In genomic region chr3:139523166-139523565, GRCh38 we compare ENCODE assay signal across 23 cellular contexts. TPM values are rescaled to one million over a fixed set of nuclear protein-coding genes. Genes with fewer than 3 reads are reported as not detected.
A peak's percentile ranks its signal among the peaks of the same experiment; 100 is the strongest.
DNase-seq lines count a peak whose midpoint lies in the region; ATAC-seq, FAIRE-seq and TF ChIP-seq lines count a peak whose summit lies in the region.
"Had no signal": no experiment of that assay in that cellular context is flagged by ENCODE, and none has a peak within 500 bp of the region (broad histone marks: within the 10 kb centered on the region; RNA-seq: fewer than 3 reads in every experiment).

No MANE protein-coding gene starts in this region.

- H2AK5ac ChIP-seq in H1 (ENCODE audit: low read depth, low read length), result peak overlapping the region; percentile 61; the same call in 1 of the 2 replicates
- peak overlapping the region; percentile 10 for H2AK5ac ChIP-seq in mesendoderm (ENCODE audit: low read length)

- H2AFZ ChIP-seq in H1 (ENCODE audit: low read length), result no peak overlapping the region

- H3K23ac ChIP-seq in H1 (ENCODE audit: insufficient read length), result no peak overlapping the region
- H3K23ac ChIP-seq in mesendoderm (ENCODE audit: low read length), result no peak overlapping the region

- no peak overlapping the region for H2BK120ac ChIP-seq in H1 (replicated peaks; ENCODE audit: low read depth, low read length)
- H2BK120ac ChIP-seq in mesendoderm (ENCODE audit: low read depth, low read length), result no peak overlapping the region

- H3K27ac ChIP-seq in WERI-Rb-1 (peak overlapping the region; percentile 84), H1 (ENCODE audit: low read depth, low read length) (no peak overlapping the region), mesendoderm (ENCODE audit: low read depth, low read length) (no peak overlapping the region)
- H3K27ac ChIP-seq: A549; BLaER1 treated with 17β-estradiol and CSF1 and Interleukin-3, amounts not matched to agents 10 nM and 100 nM had no signal

- H4K20me1 ChIP-seq in H1 (replicated peaks in 1 of 2; ENCODE audit: control insufficient read depth in 1 of 2, insufficient read depth in 2 of 2, low read length in 2 of 2), result no peaks in the 10 kb centered on the region
- H4K20me1 ChIP-seq: BLaER1 treated with 17β-estradiol and CSF1 and Interleukin-3, amounts not matched to agents 10 nM and 100 nM had no signal

- no peak for DNase-seq in WERI-Rb-1
- peak in 1 of 2 experiments; percentile 28 for DNase-seq in H1 (ENCODE audit: low read depth in 1 of 2, low spot score in 2 of 2)
- DNase-seq in mesendoderm, result no peak
- no peak for DNase-seq in NCI-H526 treated with DMSO at 0.1 percent for 48 hours (lab: John Stamatoyannopoulos, UW)
- DNase-seq in mesenteric fat pad (ENCODE audit: low spot score), result no peak
- no peak for DNase-seq in stimulated activated CD4-positive, alpha-beta T cell treated with anti-CD3 and anti-CD28 coated beads, Interleukin-2, amount 100 ng/mL, for 24 hours
- DNase-seq in mucosa of descending colon, result no peak
- DNase-seq: 8988T; ACHN; BE2C; CD4-positive, alpha-beta T cell; CD8-positive, alpha-beta memory T cell; DMS53; DMS79 treated with DMSO at 0.1 percent for 48 hours; GF-D8; GOT3 had no signal

- H3K4me1 ChIP-seq in H1 (replicated peaks in 1 of 4; ENCODE audit: control insufficient read depth in 3 of 4, insufficient read depth in 4 of 4, low read length in 3 of 4), result peaks cover 0 to 9% (median 6%) of the 10 kb centered on the region in 4 experiments; a peak in 4 of 7 replicates
- peaks cover 14% of the 10 kb centered on the region for H3K4me1 ChIP-seq in mesendoderm (ENCODE audit: control insufficient read depth, low read depth, low read length)
- H3K4me1 ChIP-seq in mucosa of descending colon (ENCODE audit: low read depth), result no peaks in the 10 kb centered on the region
- H3K4me1 ChIP-seq: A549 had no signal

- no peaks in the 10 kb centered on the region for H3K79me1 ChIP-seq in H1 (ENCODE audit: low read depth, low read length)
- H3K79me1 ChIP-seq in mesendoderm (ENCODE audit: low read length), result no peaks in the 10 kb centered on the region

- H3K18ac ChIP-seq in H1 (ENCODE audit: extremely low read depth, low read length) (peak overlapping the region; percentile 16; the same call in 1 of the 2 replicates), mesendoderm (ENCODE audit: low read length) (no peak overlapping the region)

- FAIRE-seq in H1 (lab: Jason Lieb, UNC), result no peak
- FAIRE-seq: A549, GM12891 had no signal

- H3K36me3 ChIP-seq in WERI-Rb-1 (no peaks in the 10 kb centered on the region), H1 (ENCODE audit: control insufficient read depth in 2 of 4, insufficient read depth in 4 of 4, low read length in 3 of 4) (no peaks in the 10 kb centered on the region), mesendoderm (ENCODE audit: control insufficient read depth, insufficient read depth, low read length) (no peaks in the 10 kb centered on the region), mucosa of descending colon (ENCODE audit: low read depth) (no peaks in the 10 kb centered on the region)
- H3K36me3 ChIP-seq: BLaER1 treated with 17β-estradiol and CSF1 and Interleukin-3, amounts not matched to agents 10 nM and 100 nM had no signal

- H3K79me2 ChIP-seq in H1 (ENCODE audit: control insufficient read depth in 1 of 2, insufficient read depth in 2 of 2, low read length in 2 of 2) (no peaks in the 10 kb centered on the region), mesendoderm (ENCODE audit: control insufficient read depth, insufficient read depth, low read length) (no peaks in the 10 kb centered on the region)

- H3K9ac ChIP-seq in H1 (replicated peaks in 1 of 4; ENCODE audit: extremely low read depth in 1 of 4, low read depth in 3 of 4, low read length in 3 of 4) (no peak overlapping the region), mesendoderm (ENCODE audit: low read length) (no peak overlapping the region)
- H3K9ac ChIP-seq: BLaER1 treated with 17β-estradiol and CSF1 and Interleukin-3, amounts not matched to agents 10 nM and 100 nM had no signal

- intact Hi-C loops in mucosa of descending colon (cut with DNase I, micrococcal nuclease), result no loop called here

- no peak for TF ChIP-seq RAD21 in H1 (IDR thresholded peaks at IDR 0.05 in 1 of 2, conservative IDR thresholded peaks at IDR 0.05 in 1 of 2; ENCODE audit: low read depth in 2 of 2, low read length in 2 of 2)

- H3K9me3 ChIP-seq in WERI-Rb-1 (ENCODE audit: severe bottlenecking) (no peaks in the 10 kb centered on the region), H1 (ENCODE audit: insufficient read depth in 2 of 2, low read depth in 1 of 2, low read length in 1 of 2) (no peaks in the 10 kb centered on the region), mucosa of descending colon (no peaks in the 10 kb centered on the region)
- H3K9me3 ChIP-seq: A549, BE2C had no signal

- CTCF ChIA-PET in H1 (lab: Charles Lee; ENCODE audit: partially characterized antibody), result interaction anchor here (0.7 to 8.5 kb wide), 14 partner anchors 9 to 152 kb away, joined by 3 to 95 read pairs (median 6); partner anchors contain the start of gene RBP1

- H3K56ac ChIP-seq in H1 (replicated peaks; ENCODE audit: insufficient read length, low read depth, low read length), result no peak overlapping the region
- no peak overlapping the region for H3K56ac ChIP-seq in mesendoderm (ENCODE audit: low read length)

- H2BK5ac ChIP-seq in H1 (ENCODE audit: low read depth, low read length) (no peak overlapping the region), mesendoderm (ENCODE audit: low read length) (no peak overlapping the region)

- H4K8ac ChIP-seq in H1 (ENCODE audit: extremely low read depth, insufficient read depth, low read length) (no peak overlapping the region), mesendoderm (ENCODE audit: low read depth, low read length) (no peak overlapping the region)

- no peaks in the 10 kb centered on the region for H3K23me2 ChIP-seq in H1 (ENCODE audit: low read depth, low read length)

- H3K14ac ChIP-seq in H1 (ENCODE audit: insufficient read length), result no peak overlapping the region

- H4K5ac ChIP-seq in H1 (ENCODE audit: insufficient read length, low read depth, low read length) (no peak overlapping the region), mesendoderm (ENCODE audit: low read length) (no peak overlapping the region)

- no peak overlapping the region; the same call in 1 of the 2 replicates for H2BK15ac ChIP-seq in H1 (ENCODE audit: low read length)
- H2BK15ac ChIP-seq in mesendoderm (replicated peaks; ENCODE audit: low read depth), result no peak overlapping the region

- no peak for TF ChIP-seq POLR2A in H1 (IDR thresholded peaks at IDR 0.05; ENCODE audit: control extremely low read depth in 1 of 2, low read depth in 2 of 2, low read length in 2 of 2)

- POLR2A ChIA-PET in H1 (lab: Charles Lee; ENCODE audit: partially characterized antibody), result interaction anchor here (1.2 to 1.8 kb wide), 3 partner anchors 10 to 37 kb away, joined by 3 to 8 read pairs (median 5); partner anchors contain the start of gene RBP1

- H3K4ac ChIP-seq in H1 (replicated peaks; ENCODE audit: insufficient read length, low read depth, low read length) (no peak overlapping the region), mesendoderm (ENCODE audit: low read depth, low read length) (no peak overlapping the region)

- H3K4me3 ChIP-seq in WERI-Rb-1 (ENCODE audit: low read depth, low read length) (no peak overlapping the region), H1 (ENCODE audit: extremely low read depth in 1 of 4, insufficient read depth in 2 of 4, low read depth in 3 of 4, low read length in 4 of 4) (no peak overlapping the region), mesendoderm (ENCODE audit: low read length) (no peak overlapping the region), mucosa of descending colon (no peak overlapping the region)
- H3K4me3 ChIP-seq: A549; BLaER1 treated with 17β-estradiol and CSF1 and Interleukin-3, amounts not matched to agents 10 nM and 100 nM had no signal

- H3K27me3 ChIP-seq in WERI-Rb-1 (ENCODE audit: insufficient read depth, low read depth, severe bottlenecking), result no peaks in the 10 kb centered on the region
- peaks cover 0 to 4% (median 0%) of the 10 kb centered on the region in 4 experiments; a peak in 3 of 7 replicates for H3K27me3 ChIP-seq in H1 (replicated peaks in 1 of 4; ENCODE audit: control insufficient read depth in 3 of 4, extremely low read depth in 1 of 4, insufficient read depth in 3 of 4, low read length in 3 of 4)
- no peaks in the 10 kb centered on the region for H3K27me3 ChIP-seq in mesendoderm (ENCODE audit: insufficient read depth, low read length, poor library complexity)
- H3K27me3 ChIP-seq: BE2C had no signal

- TF ChIP-seq CTCF in WERI-Rb-1 (IDR thresholded peaks at IDR 0.05; ENCODE audit: low read depth, low read length), result no peak
- TF ChIP-seq CTCF in H1 (IDR thresholded peaks at IDR 0.05; ENCODE audit: control extremely low read depth in 1 of 3, insufficient read depth in 1 of 3, low read depth in 1 of 3, low read length in 3 of 3), result no peak
- no peak for TF ChIP-seq CTCF in mucosa of descending colon (IDR thresholded peaks at IDR 0.05)

- H3K4me2 ChIP-seq in H1 (ENCODE audit: insufficient read depth in 1 of 2, low read depth in 2 of 2, low read length in 2 of 2) (no peak overlapping the region), mesendoderm (ENCODE audit: low read length) (no peak overlapping the region)
- H3K4me2 ChIP-seq: A549 had no signal

- peak overlapping the region; percentile 62; the same call in 1 of the 2 replicates for H2BK12ac ChIP-seq in H1 (ENCODE audit: low read depth, low read length)

- WGBS in H1 (ENCODE audit: extremely low coverage in 1 of 2, insufficient coverage in 1 of 2, insufficient read length in 1 of 2, insufficient replicate concordance in 2 of 2, low coverage in 1 of 2, low lambda C conversion rate in 2 of 2, missing lambda C conversion rate in 1 of 2), 2 experiments, result 82% methylated on average over 5 of the region's 5 CpGs; no CpG with 5 or more reads in 1 of the 2 experiments
- no CpG with 5 or more reads among the region's 5 CpGs for WGBS in mesendoderm (ENCODE audit: extremely low coverage, insufficient coverage, low lambda C conversion rate)

- TF ChIP-seq EP300 in H1 (IDR thresholded peaks at IDR 0.05; ENCODE audit: borderline replicate concordance in 1 of 2, low read depth in 2 of 2, low read length in 2 of 2), result no peak

- ATAC-seq in mucosa of descending colon, result no peak
- ATAC-seq: A549 had no signal

- no peak overlapping the region for H4K91ac ChIP-seq in H1 (replicated peaks; ENCODE audit: insufficient read length, low read length)

- 0 out of 2 replicates have a peak overlapping the region, but pooled peaks have one; percentile 68 for H2BK20ac ChIP-seq in H1 (ENCODE audit: low read length)

RNA-seq across cellular contexts. Expression of gene RBP1, which starts 16.4 kb away (rescaled TPM):
- 47.8 and 56.6 TPM in 2 replicates for total RNA-seq in H1 (2021; fragmentation: NEBNext Ultra II Directional; extraction: Animal tissue kit (Norgen Biotek cat#: 25700))
- polyA plus RNA-seq in H1 (2011; rRNA removed), result 54.5 and 79.4 TPM in 2 replicates
- polyA plus RNA-seq in H1 (2011; cell fraction: cytosol; rRNA removed), result 84.5 TPM
- 34.5 TPM for polyA plus RNA-seq in H1 (2011; cell fraction: nucleus; rRNA removed)
- polyA plus RNA-seq in H1 (2012, experiment 1 of 2), result 57.6 to 87.8 TPM (median 79.2 TPM) in 4 replicates
- 41.5 TPM for polyA plus RNA-seq in H1 (2012, experiment 2 of 2)
- polyA plus RNA-seq in H1 (2013, experiment 1 of 2), result 44.4 TPM
- 47.2 TPM for polyA plus RNA-seq in H1 (2013, experiment 2 of 2)
- polyA minus RNA-seq in H1 (2011; rRNA and poly(A)+ RNA removed), result 24.6 and 35.3 TPM in 2 replicates
- polyA minus RNA-seq in H1 (2011; cell fraction: cytosol; rRNA and poly(A)+ RNA removed), result 8.4 TPM
- 14.8 TPM for polyA minus RNA-seq in H1 (2011; cell fraction: nucleus; rRNA and poly(A)+ RNA removed)
- 62.3 TPM for polyA plus RNA-seq in mesendoderm (2013, experiment 1 of 2)
- polyA plus RNA-seq in mesendoderm (2013, experiment 2 of 2), result 63.4 TPM
- 11.9 TPM for total RNA-seq in mesenteric fat pad
- 10 to 100 TPM in 1 of 3 donors, 1 to 10 TPM in 2; 4.6 to 15.3 (median 5.0) TPM for total RNA-seq in mucosa of descending colon
- total RNA-seq: CD4-positive, alpha-beta T cell; CD8-positive, alpha-beta memory T cell; G401 had no signal
- polyA plus RNA-seq: CD14-positive monocyte; CD8-positive, alpha-beta memory T cell had no signal

RNA-seq across cellular contexts. Expression of gene RBP2, which starts 46.9 kb away (rescaled TPM):
- total RNA-seq in H1 (2021; fragmentation: NEBNext Ultra II Directional; extraction: Animal tissue kit (Norgen Biotek cat#: 25700)), result not detected in 2 replicates
- polyA plus RNA-seq in H1 (2011; rRNA removed), result not detected in 2 replicates
- not detected for polyA plus RNA-seq in H1 (2011; cell fraction: cytosol; rRNA removed)
- polyA plus RNA-seq in H1 (2011; cell fraction: nucleus; rRNA removed), result not detected
- polyA plus RNA-seq in H1 (2012, experiment 1 of 2), result 0.27 TPM in 1 of 4 replicates, not detected in the others
- not detected for polyA plus RNA-seq in H1 (2012, experiment 2 of 2)
- not detected for polyA plus RNA-seq in H1 (2013, experiment 1 of 2)
- polyA plus RNA-seq in H1 (2013, experiment 2 of 2), result not detected
- polyA minus RNA-seq in H1 (2011; rRNA and poly(A)+ RNA removed), result not detected in 2 replicates
- polyA minus RNA-seq in H1 (2011; cell fraction: cytosol; rRNA and poly(A)+ RNA removed), result not detected
- not detected for polyA minus RNA-seq in H1 (2011; cell fraction: nucleus; rRNA and poly(A)+ RNA removed)
- polyA plus RNA-seq in mesendoderm (2013, experiment 1 of 2), result not detected
- polyA plus RNA-seq in mesendoderm (2013, experiment 2 of 2), result not detected
- total RNA-seq in mesenteric fat pad (5.3 TPM), mucosa of descending colon (1 to 10 TPM in 2 of 3 donors, under 1 TPM in 1; 0.76 to 3.5 (median 1.5) TPM)
- total RNA-seq: CD4-positive, alpha-beta T cell; CD8-positive, alpha-beta memory T cell; Daoy; G401; H7 had no signal
- polyA plus RNA-seq: A549; CD14-positive monocyte; CD8-positive, alpha-beta memory T cell had no signal
